15 cellular contexts compared by ENCODE assay signal in the genomic region with DNA sequence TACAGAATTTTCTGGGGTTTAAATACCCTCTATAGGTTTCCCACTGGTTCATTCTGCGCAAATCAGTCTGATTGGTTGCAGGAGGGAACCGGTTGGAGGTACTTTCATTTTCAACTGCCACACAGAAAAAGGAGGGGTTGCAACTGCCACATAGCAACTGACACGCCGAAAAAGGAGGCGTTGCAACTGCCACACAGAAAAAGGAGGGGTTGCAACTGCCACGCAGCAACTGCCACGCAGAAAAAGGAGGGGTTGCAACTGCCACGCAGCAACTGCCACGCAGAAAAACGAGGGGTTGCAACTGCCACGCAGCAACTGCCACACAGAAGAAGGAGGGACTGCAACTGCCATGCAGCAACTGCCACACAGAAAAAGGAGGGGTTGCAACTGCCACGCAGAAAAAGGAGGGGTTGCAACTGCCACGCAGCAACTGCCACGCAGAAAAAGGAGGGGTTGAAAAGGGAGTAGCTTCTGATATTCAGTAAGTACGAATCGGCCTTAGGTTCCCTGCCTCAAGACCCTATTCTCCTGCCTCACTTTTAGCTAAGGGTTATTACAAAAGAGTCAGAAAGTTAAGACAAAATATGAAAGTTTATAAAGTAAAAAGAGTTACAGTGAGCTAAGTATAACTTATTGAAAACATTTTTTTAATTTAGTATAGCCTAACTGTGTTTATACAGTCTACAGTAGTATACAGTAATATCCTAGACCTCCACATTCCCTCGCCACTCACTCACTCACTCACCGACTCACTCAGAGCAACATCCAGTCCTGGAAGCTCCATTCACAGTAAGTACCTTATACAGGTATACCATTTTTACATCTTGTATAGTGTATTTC.
A peak's percentile ranks its signal among the peaks of the same experiment; 100 is the strongest.
DNase-seq lines count a peak whose midpoint lies in the region; ATAC-seq, FAIRE-seq and TF ChIP-seq lines count a peak whose summit lies in the region.
"Had no signal": no experiment of that assay in that cellular context is flagged by ENCODE, and none has a peak within 500 bp of the region (broad histone marks: within the 10 kb centered on the region; RNA-seq: fewer than 3 reads in every experiment).

No MANE protein-coding gene starts in this region.

- intact Hi-C loops in Caco-2 (cut with micrococcal nuclease; ENCODE audit: unreplicated experiment) (no loop called here), GM12878 (cut with micrococcal nuclease; ENCODE audit: unreplicated experiment) (no loop called here), colonic mucosa (cut with DNase I) (no loop called here), OCI-LY7 (cut with micrococcal nuclease; ENCODE audit: unreplicated experiment) (no loop called here)

- H3K27ac ChIP-seq in GM23338 (ENCODE audit: low read depth) = no peak overlapping the region
- no peak overlapping the region for H3K27ac ChIP-seq in GM12878 (ENCODE audit: control insufficient read depth, insufficient read depth)
- H3K27ac ChIP-seq in colonic mucosa = no peak overlapping the region
- no peak overlapping the region for H3K27ac ChIP-seq in OCI-LY7 (ENCODE audit: low read depth, low read length, poor library complexity, severe bottlenecking)

- H4K20me1 ChIP-seq in GM23338 (replicated peaks; ENCODE audit: insufficient read depth) (no peaks in the 10 kb centered on the region), GM12878 (ENCODE audit: control insufficient read depth, insufficient read depth) (no peaks in the 10 kb centered on the region), OCI-LY7 (ENCODE audit: insufficient read depth, low read length) (no peaks in the 10 kb centered on the region)

- no peak for TF ChIP-seq RAD21 in GM12878 (IDR thresholded peaks at IDR 0.05; ENCODE audit: insufficient read depth, low read depth, low read length)

- TF ChIP-seq EP300 in GM12878 (IDR thresholded peaks at IDR 0.05; ENCODE audit: borderline replicate concordance in 1 of 2, control insufficient read depth in 1 of 2, low read depth in 2 of 2, low read length in 2 of 2) = no peak

- no peak for TF ChIP-seq POLR2A in GM12878 (IDR thresholded peaks at IDR 0.05; ENCODE audit: low read depth, low read length)

- no peak for DNase-seq in Caco-2
- DNase-seq in GM23338 (ENCODE audit: low spot score) = no peak
- DNase-seq in NCI-H2107 treated with DMSO at 0.1 percent for 48 hours (lab: John Stamatoyannopoulos, UW; ENCODE audit: unreplicated experiment) = peak; percentile 51
- DNase-seq in GM12878 (ENCODE audit: low read depth, low spot score) = no peak
- no peak for DNase-seq in colonic mucosa
- no peak for DNase-seq in OCI-LY7 (ENCODE audit: low spot score)
- no peak for DNase-seq in chondrocyte (ENCODE audit: low spot score)
- DNase-seq: activated T-cell treated with anti-CD3 and anti-CD28 coated beads, Interleukin-2, amount 50 U/mL, for 4 hours; CD4-positive, alpha-beta memory T cell had no signal

- H3K36me3 ChIP-seq in Caco-2 (ENCODE audit: control insufficient read depth, insufficient read depth, low read length) = no peaks in the 10 kb centered on the region
- H3K36me3 ChIP-seq in GM23338 (ENCODE audit: insufficient read depth) = no peaks in the 10 kb centered on the region
- no peaks in the 10 kb centered on the region for H3K36me3 ChIP-seq in GM12878 (ENCODE audit: control insufficient read depth in 2 of 2, insufficient read depth in 2 of 2, low read length in 1 of 2)
- no peaks in the 10 kb centered on the region for H3K36me3 ChIP-seq in colonic mucosa
- H3K36me3 ChIP-seq in OCI-LY7 (ENCODE audit: insufficient read depth, low read length) = no peaks in the 10 kb centered on the region

- H2AFZ ChIP-seq in GM23338 (0 out of 2 replicates have a peak overlapping the region, but pooled peaks have one; percentile 70), GM12878 (ENCODE audit: control insufficient read depth, low read depth, low read length) (no peak overlapping the region), OCI-LY7 (ENCODE audit: low read length) (no peak overlapping the region)

- CTCF ChIA-PET in Caco-2 (lab: Charles Lee) = no interaction called here
- CTCF ChIA-PET in GM12878 (lab: Yijun Ruan, JAX) = interaction anchor here (0.6 to 0.7 kb wide), 2 partner anchors 10 to 188 kb away, joined by 3 to 5 read pairs; no protein-coding TSS in a partner anchor
- CTCF ChIA-PET in OCI-LY7 (lab: Charles Lee; ENCODE audit: unreplicated experiment) = no interaction called here

- no peaks in the 10 kb centered on the region for H3K9me2 ChIP-seq in GM23338 (ENCODE audit: insufficient read depth)
- no peaks in the 10 kb centered on the region for H3K9me2 ChIP-seq in OCI-LY7 (ENCODE audit: insufficient read depth, low read length)

- POLR2A ChIA-PET in Caco-2 (lab: Charles Lee) = no interaction called here
- POLR2A ChIA-PET in GM12878 (lab: Charles Lee) = no interaction called here
- POLR2A ChIA-PET in OCI-LY7 (lab: Charles Lee) = interaction anchor here (0.7 to 1.2 kb wide), 3 partner anchors 13 to 61 kb away, joined by 3 read pairs; no protein-coding TSS in a partner anchor

- H3K36me3 Mint-ChIP-seq in Caco-2 (ENCODE audit: insufficient read depth, unreplicated experiment) = no peaks in the 10 kb centered on the region
- H3K36me3 Mint-ChIP-seq in GM23338 (ENCODE audit: low read depth) = peaks cover 18% of the 10 kb centered on the region; the same call in 2 of the 3 replicates
- H3K36me3 Mint-ChIP-seq in chondrocyte (ENCODE audit: low read depth) = no peaks in the 10 kb centered on the region
- H3K36me3 Mint-ChIP-seq: brain; CD4-positive, alpha-beta memory T cell had no signal

- BruUV-seq in Caco-2 (replicated peaks; lab: Mats Ljungman, UMichigan) (no TSS peak), GM12878 (replicated peaks; lab: Mats Ljungman, UMichigan) (no TSS peak), OCI-LY7 (replicated peaks; lab: Mats Ljungman, UMichigan) (no TSS peak)

- no peaks in the 10 kb centered on the region for H3F3A ChIP-seq in GM23338 (replicated peaks; ENCODE audit: low read depth)

- H3K4me1 Mint-ChIP-seq in Caco-2 (ENCODE audit: low read depth, unreplicated experiment) = no peaks in the 10 kb centered on the region
- no peaks in the 10 kb centered on the region for H3K4me1 Mint-ChIP-seq in GM23338
- H3K4me1 Mint-ChIP-seq in chondrocyte (ENCODE audit: low read depth) = no peaks in the 10 kb centered on the region
- H3K4me1 Mint-ChIP-seq: brain; CD4-positive, alpha-beta memory T cell; nephron had no signal

- RAD21 ChIA-PET in GM12878 (lab: Charles Lee; ENCODE audit: unreplicated experiment) = no interaction called here

- ATAC-seq in GM23338 (no peak), GM12878 (peak; percentile 76), HG02759 (IDR thresholded peaks at IDR 0.05; ENCODE audit: unreplicated experiment) (no peak)
- ATAC-seq: activated T-cell treated with anti-CD3 and anti-CD28 coated beads, Interleukin-2, amount 50 U/mL, for 4 hours; Right ventricle myocardium inferior; sciatic nerve had no signal

- H3K4me2 ChIP-seq in GM23338 = no peak overlapping the region
- H3K4me2 ChIP-seq in GM12878 (ENCODE audit: control insufficient read depth, insufficient read depth) = no peak overlapping the region
- no peak overlapping the region for H3K4me2 ChIP-seq in OCI-LY7 (ENCODE audit: low read length)

- H3K4me3 ChIP-seq in Caco-2 (ENCODE audit: low read depth, low read length) (no peak overlapping the region), GM23338 (no peak overlapping the region), GM12878 (no peak overlapping the region), colonic mucosa (no peak overlapping the region), OCI-LY7 (ENCODE audit: low read depth, low read length, poor library complexity, severe bottlenecking) (no peak overlapping the region)

- TF ChIP-seq CTCF in Caco-2 (IDR thresholded peaks at IDR 0.05; ENCODE audit: insufficient read depth in 1 of 2, low read depth in 1 of 2, low read length in 1 of 2, severe bottlenecking in 1 of 2, unreplicated experiment in 1 of 2) = no peak
- no peak for TF ChIP-seq CTCF in GM23338 (conservative IDR thresholded peaks at IDR 0.05; ENCODE audit: low read depth in 2 of 2)
- no peak for TF ChIP-seq CTCF in GM12878 (IDR thresholded peaks at IDR 0.05 in 2 of 3, conservative IDR thresholded peaks at IDR 0.05 in 1 of 3; ENCODE audit: control insufficient read depth in 2 of 3, extremely low read depth in 1 of 3, insufficient read depth in 1 of 3, low read depth in 3 of 3, low read length in 3 of 3)
- TF ChIP-seq CTCF in colonic mucosa (IDR thresholded peaks at IDR 0.05) = no peak
- TF ChIP-seq CTCF in OCI-LY7 (conservative IDR thresholded peaks at IDR 0.05; ENCODE audit: low read length) = no peak
- no peak for TF ChIP-seq CTCF in chondrocyte (IDR thresholded peaks at IDR 0.05)

- SMC1A ChIA-PET in GM12878 (lab: Charles Lee; ENCODE audit: uncharacterized antibody, unreplicated experiment) = no interaction called here

- FAIRE-seq in GM12878 (lab: Jason Lieb, UNC) = no peak
- FAIRE-seq: endometrium had no signal

- H3K27me3 ChIP-seq in Caco-2 (replicated peaks; ENCODE audit: control insufficient read depth, insufficient read depth, low read length) = no peaks in the 10 kb centered on the region
- H3K27me3 ChIP-seq in GM23338 (ENCODE audit: insufficient read depth) = no peaks in the 10 kb centered on the region
- H3K27me3 ChIP-seq in GM12878 (replicated peaks in 1 of 2; ENCODE audit: control insufficient read depth in 2 of 2, insufficient read depth in 2 of 2, low read length in 1 of 2) = no peaks in the 10 kb centered on the region
- no peaks in the 10 kb centered on the region for H3K27me3 ChIP-seq in colonic mucosa

- H3K9me3 ChIP-seq in Caco-2 (no peaks in the 10 kb centered on the region), GM12878 (replicated peaks; ENCODE audit: control insufficient read depth, insufficient read depth, low read length) (no peaks in the 10 kb centered on the region), colonic mucosa (no peaks in the 10 kb centered on the region), OCI-LY7 (ENCODE audit: low read length) (no peaks in the 10 kb centered on the region)

- H3K27ac Mint-ChIP-seq in Caco-2 (ENCODE audit: unreplicated experiment) (no peak overlapping the region), GM23338 (no peak overlapping the region), chondrocyte (ENCODE audit: unreplicated experiment) (no peak overlapping the region)
- H3K27ac Mint-ChIP-seq: brain; CD4-positive, alpha-beta memory T cell; nephron had no signal

- H3K4me3 Mint-ChIP-seq in Caco-2 (ENCODE audit: unreplicated experiment) (peak overlapping the region; percentile 46), GM23338 (no peak overlapping the region), chondrocyte (ENCODE audit: unreplicated experiment) (no peak overlapping the region)
- H3K4me3 Mint-ChIP-seq: activated T-cell treated with anti-CD3 and anti-CD28 coated beads, Interleukin-2, amount 50 U/mL, for 4 hours; brain; CD4-positive, alpha-beta memory T cell; nephron had no signal

- in situ Hi-C loops in GM12878 (cut with MboI) = no loop called here

- H3K27me3 Mint-ChIP-seq in Caco-2 (ENCODE audit: insufficient read depth, unreplicated experiment) (no peaks in the 10 kb centered on the region), GM23338 (ENCODE audit: insufficient read depth, low read depth, poor library complexity) (peaks cover 5% of the 10 kb centered on the region), chondrocyte (ENCODE audit: low read depth) (no peaks in the 10 kb centered on the region)
- H3K27me3 Mint-ChIP-seq: brain; CD4-positive, alpha-beta memory T cell had no signal

- no peaks in the 10 kb centered on the region for H3K9me3 Mint-ChIP-seq in Caco-2 (ENCODE audit: unreplicated experiment)
- H3K9me3 Mint-ChIP-seq in GM23338 = peaks cover 11% of the 10 kb centered on the region
- no peaks in the 10 kb centered on the region for H3K9me3 Mint-ChIP-seq in chondrocyte (ENCODE audit: low read depth)
- H3K9me3 Mint-ChIP-seq: nephron had no signal

- H3K9ac ChIP-seq in GM12878 (ENCODE audit: control insufficient read depth, insufficient read depth, low read length) (no peak overlapping the region), colonic mucosa (ENCODE audit: low read depth in 2 of 2, low read length in 2 of 2) (no peak overlapping the region)

- no peaks in the 10 kb centered on the region for H3K4me1 ChIP-seq in Caco-2
- H3K4me1 ChIP-seq in GM23338 (ENCODE audit: insufficient read depth) = no peaks in the 10 kb centered on the region
- H3K4me1 ChIP-seq in GM12878 (ENCODE audit: control insufficient read depth, insufficient read depth, low read length) = no peaks in the 10 kb centered on the region
- no peaks in the 10 kb centered on the region for H3K4me1 ChIP-seq in colonic mucosa
- H3K4me1 ChIP-seq in OCI-LY7 (ENCODE audit: insufficient read depth, low read length, poor library complexity, severe bottlenecking) = no peaks in the 10 kb centered on the region

- WGBS in GM12878 (ENCODE audit: insufficient coverage, insufficient replicate concordance, low lambda C conversion rate, missing lambda C conversion rate) = 39% methylated on average over 13 of the region's 18 CpGs

- H3K79me2 ChIP-seq in GM23338 (replicated peaks; ENCODE audit: insufficient read depth) (no peaks in the 10 kb centered on the region), GM12878 (ENCODE audit: control insufficient read depth, insufficient read depth, low read length) (no peaks in the 10 kb centered on the region), OCI-LY7 (ENCODE audit: insufficient read depth, low read depth, low read length) (no peaks in the 10 kb centered on the region)
